Comparison of ENCODE assay signal across 1 cellular context in genomic region chr2:43074052-43074451, GRCh38.
TF ChIP-seq lines count a peak whose summit lies in the region.

No MANE protein-coding gene starts in this region.

TF ChIP-seq in HepG2, 621 proteins besides CTCF, POLR2A, EP300 and RAD21 (continued from another document):
- TF ChIP-seq ZNF749 (CRISPR knock-in tag; IDR thresholded peaks at IDR 0.05; ENCODE audit: borderline replicate concordance) (no peak), ZFP37 (CRISPR knock-in tag; IDR thresholded peaks at IDR 0.05; ENCODE audit: borderline replicate concordance) (no peak), REPIN1 (CRISPR knock-in tag; IDR thresholded peaks at IDR 0.05; ENCODE audit: borderline replicate concordance, low read depth) (no peak), FOXC1 (CRISPR knock-in tag; IDR thresholded peaks at IDR 0.05; ENCODE audit: borderline replicate concordance) (no peak), RNF2 (conservative IDR thresholded peaks at IDR 0.05; ENCODE audit: low read depth) (no peak), ZNF317 (CRISPR knock-in tag; IDR thresholded peaks at IDR 0.05) (no peak), ZNF768 (CRISPR knock-in tag; IDR thresholded peaks at IDR 0.05) (no peak)
